ENCODE assay signal across 41 cellular contexts in the genomic region with DNA sequence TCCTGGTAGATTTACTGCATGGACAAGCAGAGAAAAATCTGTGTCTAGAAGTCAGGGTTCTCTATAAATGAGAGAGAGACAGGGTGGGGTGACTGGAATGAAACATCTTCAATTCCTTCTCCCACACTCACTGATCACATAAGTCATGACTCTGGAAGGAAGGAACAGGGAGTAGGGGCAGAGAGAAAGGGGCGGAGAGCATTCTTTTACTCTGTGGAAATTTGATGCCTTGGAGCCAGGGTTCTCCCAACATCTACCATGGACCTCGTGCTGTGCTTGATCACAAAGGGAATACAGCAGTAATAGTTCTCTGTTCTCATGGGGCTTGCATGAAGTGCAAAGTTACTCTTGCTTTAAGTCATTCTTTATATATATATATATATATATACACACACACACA. TPM values are rescaled to one million over a fixed set of nuclear protein-coding genes. Genes with fewer than 3 reads are reported as not detected.
"Had no signal": no experiment of that assay in that cellular context is flagged by ENCODE, and none has a peak within 500 bp of the region (broad histone marks: within the 10 kb centered on the region; RNA-seq: fewer than 3 reads in every experiment).

No MANE protein-coding gene starts in this region.

- ATAC-seq: activated CD8-positive, alpha-beta memory T cell treated with anti-CD3 and anti-CD28 coated beads, Interleukin-2, amount 10 ng/mL, durations not matched to agents 7 days and 5 days; activated T-cell treated with anti-CD3 and anti-CD28 coated beads, Interleukin-2, amount 50 U/mL, for 72 hours; activated T-helper 17 cell treated with anti-CD3 and anti-CD28 coated beads, Interleukin-2, amount 50 U/mL, for 72 hours; PC-3; Right ventricle myocardium inferior had no signal

- H3K4me3 ChIP-seq: MG63, Peyer's patch had no signal

- DNase-seq: activated CD4-positive, alpha-beta memory T cell treated with anti-CD3 and anti-CD28 coated beads, Interleukin-2, amount 10 ng/mL, durations not matched to agents 7 days and 5 days; activated CD4-positive, alpha-beta T cell treated with anti-CD3 and anti-CD28 coated beads for 1 hour; activated CD4-positive, alpha-beta T cell treated with anti-CD3 and anti-CD28 coated beads for 48 hours; activated CD4-positive, CD25-positive, alpha-beta regulatory T cell; activated CD8-positive, alpha-beta memory T cell treated with anti-CD3 and anti-CD28 coated beads for 24 hours; activated CD8-positive, alpha-beta memory T cell treated with anti-CD3 and anti-CD28 coated beads, Interleukin-2, amount 10 ng/mL, durations not matched to agents 7 days and 5 days; activated CD8-positive, alpha-beta memory T cell treated with anti-CD3 and anti-CD28 coated beads, Interleukin-2, amount 50 U/mL, for 48 hours; activated effector memory CD4-positive, alpha-beta T cell treated with anti-CD3 and anti-CD28 coated beads, Interleukin-2, amount 50 U/mL, for 16 hours; activated naive CD4-positive, alpha-beta T cell; activated naive CD4-positive, alpha-beta T cell treated with anti-CD3 and anti-CD28 coated beads, Interleukin-2, amount 50 U/mL, for 16 hours; activated naive CD8-positive, alpha-beta T cell treated with anti-CD3 and anti-CD28 coated beads for 36 hours; activated T-cell treated with anti-CD3 and anti-CD28 coated beads, Interleukin-2, amount 50 U/mL, for 72 hours; amniotic stem cell; aorta; brain microvascular endothelial cell; central memory CD4-positive, alpha-beta T cell; Kasumi-1; KG1; MG63; NCI-H1048; NCI-H1105 treated with DMSO at 0.1 percent for 48 hours; NCI-H1436 treated with DMSO at 0.1 percent for 48 hours; NCI-H1694 treated with DMSO at 0.1 percent for 48 hours; NCI-H2029; NCI-H2171 treated with DMSO at 0.1 percent for 48 hours; NCI-H2227 treated with DMSO at 0.1 percent for 48 hours; NCI-H446; NCI-H510A treated with DMSO at 0.1 percent for 48 hours; NCI-H526 treated with DMSO at 0.1 percent for 48 hours; NCI-H82; PC-3; Peyer's patch; RPMI8226; SIG-M5; SW 1271; T-helper 1 cell; T-helper 2 cell; T-helper 9 cell had no signal

- H3K27ac Mint-ChIP-seq: activated CD4-positive, alpha-beta memory T cell treated with anti-CD3 and anti-CD28 coated beads, Interleukin-2, amount 10 ng/mL, durations not matched to agents 7 days and 5 days; activated CD8-positive, alpha-beta memory T cell treated with anti-CD3 and anti-CD28 coated beads, Interleukin-2, amount 10 ng/mL, durations not matched to agents 7 days and 5 days; activated naive CD8-positive, alpha-beta T cell treated with anti-CD3 and anti-CD28 coated beads for 36 hours; activated T-cell treated with anti-CD3 and anti-CD28 coated beads, Interleukin-2, amount 50 U/mL, for 72 hours; activated T-helper 17 cell treated with anti-CD3 and anti-CD28 coated beads, Interleukin-2, amount 50 U/mL, for 72 hours had no signal

- H3K4me1 ChIP-seq: Peyer's patch had no signal

- H3K9me3 ChIP-seq: MG63, Peyer's patch had no signal

- H3K27ac ChIP-seq: brain microvascular endothelial cell, Peyer's patch, VCaP had no signal

- H3K4me3 Mint-ChIP-seq: activated CD4-positive, alpha-beta memory T cell treated with anti-CD3 and anti-CD28 coated beads, Interleukin-2, amount 10 ng/mL, durations not matched to agents 7 days and 5 days; activated CD8-positive, alpha-beta memory T cell treated with anti-CD3 and anti-CD28 coated beads, Interleukin-2, amount 10 ng/mL, durations not matched to agents 7 days and 5 days; activated naive CD8-positive, alpha-beta T cell treated with anti-CD3 and anti-CD28 coated beads for 36 hours; activated T-cell treated with anti-CD3 and anti-CD28 coated beads, Interleukin-2, amount 50 U/mL, for 72 hours; activated T-helper 17 cell treated with anti-CD3 and anti-CD28 coated beads, Interleukin-2, amount 50 U/mL, for 72 hours had no signal

- H3K36me3 ChIP-seq: brain microvascular endothelial cell, MG63, Peyer's patch had no signal

- H3K4me1 Mint-ChIP-seq: activated CD4-positive, alpha-beta memory T cell treated with anti-CD3 and anti-CD28 coated beads, Interleukin-2, amount 10 ng/mL, durations not matched to agents 7 days and 5 days; activated CD8-positive, alpha-beta memory T cell treated with anti-CD3 and anti-CD28 coated beads, Interleukin-2, amount 10 ng/mL, durations not matched to agents 7 days and 5 days; activated naive CD8-positive, alpha-beta T cell treated with anti-CD3 and anti-CD28 coated beads for 36 hours; activated T-helper 17 cell treated with anti-CD3 and anti-CD28 coated beads, Interleukin-2, amount 50 U/mL, for 72 hours had no signal

- H3K36me3 Mint-ChIP-seq: activated CD8-positive, alpha-beta memory T cell treated with anti-CD3 and anti-CD28 coated beads, Interleukin-2, amount 10 ng/mL, durations not matched to agents 7 days and 5 days; activated naive CD8-positive, alpha-beta T cell treated with anti-CD3 and anti-CD28 coated beads for 36 hours had no signal

- H3K27me3 ChIP-seq: brain microvascular endothelial cell, MG63, Peyer's patch had no signal

- H3K9me3 Mint-ChIP-seq: activated CD4-positive, alpha-beta memory T cell treated with anti-CD3 and anti-CD28 coated beads, Interleukin-2, amount 10 ng/mL, durations not matched to agents 7 days and 5 days; activated naive CD8-positive, alpha-beta T cell treated with anti-CD3 and anti-CD28 coated beads for 36 hours had no signal

- H3K27me3 Mint-ChIP-seq: activated CD4-positive, alpha-beta memory T cell treated with anti-CD3 and anti-CD28 coated beads, Interleukin-2, amount 10 ng/mL, durations not matched to agents 7 days and 5 days; activated CD8-positive, alpha-beta memory T cell treated with anti-CD3 and anti-CD28 coated beads, Interleukin-2, amount 10 ng/mL, durations not matched to agents 7 days and 5 days had no signal

RNA-seq across cellular contexts. Expression of a gene that starts 42.9 kb away (rescaled TPM):
- total RNA-seq: activated CD4-positive, alpha-beta memory T cell treated with anti-CD3 and anti-CD28 coated beads, Interleukin-2, amount 10 ng/mL, durations not matched to agents 7 days and 5 days; activated CD8-positive, alpha-beta memory T cell treated with anti-CD3 and anti-CD28 coated beads, Interleukin-2, amount 10 ng/mL, durations not matched to agents 7 days and 5 days; activated naive CD8-positive, alpha-beta T cell treated with anti-CD3 and anti-CD28 coated beads for 36 hours; activated T-cell treated with anti-CD3 and anti-CD28 coated beads, Interleukin-2, amount 50 U/mL, for 72 hours; activated T-helper 17 cell treated with anti-CD3 and anti-CD28 coated beads, Interleukin-2, amount 50 U/mL, for 72 hours had no signal
